Comparison of ENCODE assay signal across 19 cellular contexts in genomic region chr4:84846985-84847384, GRCh38.
"Had no signal": no experiment of that assay in that cellular context is flagged by ENCODE, and none has a peak within 500 bp of the region (broad histone marks: within the 10 kb centered on the region; RNA-seq: fewer than 3 reads in every experiment).

No MANE protein-coding gene starts in this region.

- H3K27ac Mint-ChIP-seq: activated CD4-positive, alpha-beta memory T cell treated with anti-CD3 and anti-CD28 coated beads, Interleukin-2, amount 10 ng/mL, durations not matched to agents 7 days and 5 days; activated CD4-positive, alpha-beta T cell treated with anti-CD3 and anti-CD28 coated beads for 36 hours; natural killer cell; T-helper 17 cell had no signal

- ATAC-seq: activated CD4-positive, alpha-beta T cell treated with anti-CD3 and anti-CD28 coated beads for 36 hours; activated T-cell treated with anti-CD3 and anti-CD28 coated beads, Interleukin-2, amount 50 U/mL, for 4 hours; natural killer cell; sciatic nerve; T-helper 17 cell had no signal

- H3K36me3 Mint-ChIP-seq: natural killer cell had no signal

- H3K4me1 ChIP-seq: colonic mucosa had no signal

- H3K9me3 Mint-ChIP-seq: activated CD4-positive, alpha-beta memory T cell treated with anti-CD3 and anti-CD28 coated beads, Interleukin-2, amount 10 ng/mL, durations not matched to agents 7 days and 5 days had no signal

- H3K36me3 ChIP-seq: colonic mucosa had no signal

- H3K27ac ChIP-seq: adrenal gland, colonic mucosa, esophagus squamous epithelium, spleen, WERI-Rb-1 had no signal

- H3K27me3 ChIP-seq: adrenal gland, colonic mucosa, esophagus squamous epithelium, spleen had no signal

- H3K4me3 ChIP-seq: adrenal gland, colonic mucosa, esophagus squamous epithelium, left ventricle myocardium inferior, spleen had no signal

- DNase-seq: activated CD4-positive, alpha-beta memory T cell treated with anti-CD3 and anti-CD28 coated beads, Interleukin-2, amount 10 ng/mL, durations not matched to agents 7 days and 5 days; activated CD4-positive, alpha-beta T cell treated with anti-CD3 and anti-CD28 coated beads for 36 hours; activated effector memory CD4-positive, alpha-beta T cell treated with Interleukin-2 at 50 U/mL for 16 hours; activated naive CD4-positive, alpha-beta T cell treated with anti-CD3 and anti-CD28 coated beads, Interleukin-2, amount 50 U/mL, for 16 hours; activated T-cell treated with anti-CD3 and anti-CD28 coated beads, Interleukin-2, amount 50 U/mL, for 4 hours; adrenal gland; central memory CD4-positive, alpha-beta T cell; colonic mucosa; esophagus squamous epithelium; hypothalamus; kidney; left ventricle myocardium inferior; mesenchymal stem cell; natural killer cell; occipital lobe; spleen; T-helper 17 cell; WERI-Rb-1 had no signal

- H3K4me3 Mint-ChIP-seq: activated CD4-positive, alpha-beta memory T cell treated with anti-CD3 and anti-CD28 coated beads, Interleukin-2, amount 10 ng/mL, durations not matched to agents 7 days and 5 days; activated CD4-positive, alpha-beta T cell treated with anti-CD3 and anti-CD28 coated beads for 36 hours; activated T-cell treated with anti-CD3 and anti-CD28 coated beads, Interleukin-2, amount 50 U/mL, for 4 hours; natural killer cell; T-helper 17 cell had no signal

- H3K4me1 Mint-ChIP-seq: activated CD4-positive, alpha-beta memory T cell treated with anti-CD3 and anti-CD28 coated beads, Interleukin-2, amount 10 ng/mL, durations not matched to agents 7 days and 5 days; activated CD4-positive, alpha-beta T cell treated with anti-CD3 and anti-CD28 coated beads for 36 hours; natural killer cell; T-helper 17 cell had no signal

- H3K9me3 ChIP-seq: adrenal gland, colonic mucosa, esophagus squamous epithelium, left ventricle myocardium inferior, spleen had no signal
